15 cellular contexts compared by ENCODE assay signal in genomic region chr6:1840491-1841121, GRCh38.
"Had no signal": no experiment of that assay in that cellular context is flagged by ENCODE, and none has a peak within 500 bp of the region (broad histone marks: within the 10 kb centered on the region; RNA-seq: fewer than 3 reads in every experiment).

No MANE protein-coding gene starts in this region.

- H3K4me3 ChIP-seq: heart right ventricle, left lung, ovary, stomach had no signal

- H3K9me3 ChIP-seq: ovary had no signal

- ATAC-seq: heart right ventricle, left lung had no signal

- H3K27me3 ChIP-seq: heart right ventricle, left lung, ovary, stomach, tibial nerve had no signal

- H3K36me3 ChIP-seq: heart right ventricle, left lung, ovary, tibial nerve had no signal

- FAIRE-seq: frontal cortex, keratinocyte, small intestine had no signal

- DNase-seq: activated naive CD8-positive, alpha-beta T cell treated with anti-CD3 and anti-CD28 coated beads, Interleukin-2, amount 10 ng/mL, durations not matched to agents 7 days and 5 days; activated T-cell treated with anti-CD3 and anti-CD28 coated beads, Interleukin-2, amount 50 U/mL, for 48 hours; caudate nucleus; cortex of kidney; effector CD8-positive, alpha-beta T cell; erythroblast; heart right ventricle; left lung; nephron progenitor cell; small intestine; stomach had no signal

- H3K27ac ChIP-seq: heart right ventricle, left lung, stomach had no signal

- H3K4me1 ChIP-seq: left lung had no signal
